Comparison of ENCODE assay signal across 10 cellular contexts in the genomic region with DNA sequence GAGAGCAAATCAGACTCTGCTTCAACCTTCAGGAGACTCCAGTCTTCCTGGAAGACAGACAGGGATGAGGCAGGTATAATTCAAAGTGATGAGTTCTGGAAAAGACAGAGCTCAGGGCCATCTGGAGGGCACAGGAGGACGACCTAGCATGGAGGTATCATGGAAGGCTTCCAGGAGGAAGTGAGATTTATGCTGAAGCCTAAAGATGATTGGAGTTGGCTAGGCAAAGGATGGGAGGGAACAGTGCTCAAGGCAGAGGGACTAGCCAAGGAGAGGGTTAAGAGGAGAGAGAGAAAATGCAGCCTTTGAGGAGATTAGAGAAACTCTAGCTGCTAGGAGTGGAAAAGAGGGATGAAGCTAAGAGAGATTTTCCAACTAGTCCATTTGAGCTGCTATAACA.
"Had no signal": no experiment of that assay in that cellular context is flagged by ENCODE, and none has a peak within 500 bp of the region (broad histone marks: within the 10 kb centered on the region; RNA-seq: fewer than 3 reads in every experiment).

No MANE protein-coding gene starts in this region.

- H2AFZ ChIP-seq: GM23248 had no signal

- H3K36me3 ChIP-seq: HAP-1 had no signal

- H3K4me1 ChIP-seq: HAP-1 had no signal

- H3K36me3 Mint-ChIP-seq: IgD-negative memory B cell had no signal

- H3K9me3 ChIP-seq: HAP-1 had no signal

- H3K9me3 Mint-ChIP-seq: HFFc6 had no signal

- H3K4me3 ChIP-seq: GM23248, HAP-1 had no signal

- DNase-seq: GM23248, GOT3, H7, HFFc6, KG1 had no signal

- H3K27ac Mint-ChIP-seq: HFFc6, IgD-negative memory B cell had no signal

- FAIRE-seq: HepG2 had no signal

- ATAC-seq: HCT116, HepG2 had no signal

- H3K27ac ChIP-seq: GM23248, HL-60 had no signal

- H3K4me1 Mint-ChIP-seq: IgD-negative memory B cell had no signal

- H3K9ac ChIP-seq: GM23248 had no signal

- H3K4me3 Mint-ChIP-seq: HFFc6, IgD-negative memory B cell had no signal
